Comparison of ENCODE assay signal across 9 cellular contexts in genomic region chr1:19469004-19469403, GRCh38. TPM values are rescaled to one million over a fixed set of nuclear protein-coding genes. Genes with fewer than 3 reads are reported as not detected.
DNase-seq lines count a peak whose midpoint lies in the region; ATAC-seq and TF ChIP-seq lines count a peak whose summit lies in the region.
"Had no signal": no experiment of that assay in that cellular context is flagged by ENCODE, and none has a peak within 500 bp of the region (broad histone marks: within the 10 kb centered on the region; RNA-seq: fewer than 3 reads in every experiment).

No MANE protein-coding gene starts in this region.

- TF ChIP-seq POLR2A in heart left ventricle (IDR thresholded peaks at IDR 0.05): no peak
- TF ChIP-seq POLR2A in adrenal gland (IDR thresholded peaks at IDR 0.05): no peak
- no peak for TF ChIP-seq POLR2A in upper lobe of left lung (IDR thresholded peaks at IDR 0.05)

- peaks cover 0 to 40% (median 11%) of the 10 kb centered on the region in 9 donors for H3K36me3 ChIP-seq in heart left ventricle
- H3K36me3 ChIP-seq in adrenal gland (replicated peaks in 1 of 2): peaks cover 0 to 3% of the 10 kb centered on the region in 2 donors
- no peaks in the 10 kb centered on the region for H3K36me3 ChIP-seq in mucosa of stomach (ENCODE audit: control insufficient read depth, insufficient read depth, low read length)
- H3K36me3 ChIP-seq in upper lobe of left lung: peaks cover 0 to 11% (median 0%) of the 10 kb centered on the region in 4 donors

- WGBS in heart left ventricle, 4 donors: 74 to 81% (median 79%) methylated on average over 7 of the region's 7 CpGs
- WGBS in adrenal gland, 4 donors: 70 to 76% (median 72%) methylated on average over 7 of the region's 7 CpGs
- 70 to 74% methylated on average over 7 of the region's 7 CpGs for WGBS in upper lobe of left lung, 2 donors

- DNase-seq in heart left ventricle (no peak), cardiac septum (ENCODE audit: low spot score) (no peak), adrenal gland (no peak), upper lobe of left lung (no peak), NCI-H2171 (lab: John Stamatoyannopoulos, UW) (no peak), HEK293T (ENCODE audit: extremely low spot score) (no peak)

- H3K27me3 ChIP-seq in heart left ventricle: no peaks in the 10 kb centered on the region
- H3K27me3 ChIP-seq in adrenal gland: no peaks in the 10 kb centered on the region
- H3K27me3 ChIP-seq in mucosa of stomach (ENCODE audit: control insufficient read depth, insufficient read depth, low read length): no peaks in the 10 kb centered on the region
- no peaks in the 10 kb centered on the region for H3K27me3 ChIP-seq in upper lobe of left lung

- peak overlapping the region; percentile 74 for H3K9ac ChIP-seq in mucosa of stomach (ENCODE audit: low read length)
- H3K9ac ChIP-seq: KMS-11 had no signal

- CTCF ChIA-PET in HEK293T (lab: Yijun Ruan, JAX): interaction anchor here (0.8 to 1.0 kb wide), 2 partner anchors 19 to 78 kb away, joined by 3 read pairs; no protein-coding TSS in a partner anchor

- TF ChIP-seq CTCF in heart left ventricle (IDR thresholded peaks at IDR 0.05) (no peak), adrenal gland (IDR thresholded peaks at IDR 0.05) (no peak), upper lobe of left lung (IDR thresholded peaks at IDR 0.05) (no peak)

- intact Hi-C loops in heart left ventricle (cut with DNase I): loop anchor here in 1 of 10 donors (5.0 kb wide), 1 partner anchor 72 kb away; no protein-coding TSS in a partner anchor
- intact Hi-C loops in cardiac septum (cut with DNase I): no loop called here
- intact Hi-C loops in adrenal gland (cut with DNase I): no loop called here

- H3K4me3 ChIP-seq in heart left ventricle (peak overlapping the region in 2 of 12 donors; percentile 2 to 23), adrenal gland (no peak overlapping the region), mucosa of stomach (ENCODE audit: low read length) (peak overlapping the region; percentile 5), upper lobe of left lung (no peak overlapping the region)

- H3K9me3 ChIP-seq in heart left ventricle (no peaks in the 10 kb centered on the region), adrenal gland (replicated peaks in 1 of 3) (no peaks in the 10 kb centered on the region), mucosa of stomach (ENCODE audit: control insufficient read depth, low read length) (no peaks in the 10 kb centered on the region), upper lobe of left lung (no peaks in the 10 kb centered on the region)

- peak overlapping the region in 11 of 12 donors; percentile 48 to 92 (median 62) for H3K27ac ChIP-seq in heart left ventricle
- peak overlapping the region; percentile 44 to 83 (median 58) for H3K27ac ChIP-seq in adrenal gland
- H3K27ac ChIP-seq in upper lobe of left lung: peak overlapping the region; percentile 78 to 87 (median 86)
- H3K27ac ChIP-seq: KMS-11 had no signal

- POLR2A ChIA-PET in HEK293T (lab: Yijun Ruan, JAX): no interaction called here

- TF ChIP-seq EP300 in upper lobe of left lung (IDR thresholded peaks at IDR 0.05): no peak

- peaks cover 9 to 96% (median 63%) of the 10 kb centered on the region in 12 donors for H3K4me1 ChIP-seq in heart left ventricle
- H3K4me1 ChIP-seq in adrenal gland (replicated peaks in 1 of 2): peaks cover 39 to 81% of the 10 kb centered on the region in 2 donors
- H3K4me1 ChIP-seq in mucosa of stomach (ENCODE audit: control insufficient read depth, insufficient read depth, low read length): peaks cover 78% of the 10 kb centered on the region
- H3K4me1 ChIP-seq in upper lobe of left lung: peaks cover 58 to 74% (median 63%) of the 10 kb centered on the region in 4 donors

- ATAC-seq in heart left ventricle: no peak
- ATAC-seq in upper lobe of left lung (ENCODE audit: low FRiP score in 2 of 2): no peak
- no peak for ATAC-seq in HG03045 (IDR thresholded peaks at IDR 0.05; ENCODE audit: unreplicated experiment)

TF ChIP-seq in HEK293T, 16 proteins besides CTCF, POLR2A, EP300 and RAD21:
- TF ChIP-seq FOXK2 (IDR thresholded peaks at IDR 0.05) (no peak), SP1 (IDR thresholded peaks at IDR 0.05) (no peak), LEF1 (IDR thresholded peaks at IDR 0.05; ENCODE audit: borderline replicate concordance) (no peak), BHLHE40 (IDR thresholded peaks at IDR 0.05; ENCODE audit: borderline replicate concordance) (no peak), L3MBTL2 (conservative IDR thresholded peaks at IDR 0.05) (no peak), HDGF (IDR thresholded peaks at IDR 0.05; ENCODE audit: borderline replicate concordance) (no peak), ZNF384 (IDR thresholded peaks at IDR 0.05) (no peak), FOXA1 (IDR thresholded peaks at IDR 0.05) (no peak), ARNT (IDR thresholded peaks at IDR 0.05) (no peak), NFRKB (IDR thresholded peaks at IDR 0.05) (no peak), ELF4 (IDR thresholded peaks at IDR 0.05) (no peak), FOXM1 (IDR thresholded peaks at IDR 0.05; ENCODE audit: borderline replicate concordance) (no peak), SUZ12 (IDR thresholded peaks at IDR 0.05) (no peak), CTBP1 (IDR thresholded peaks at IDR 0.05; ENCODE audit: borderline replicate concordance) (no peak), TARDBP (IDR thresholded peaks at IDR 0.05) (no peak)
- TF ChIP-seq, protein P1, sequence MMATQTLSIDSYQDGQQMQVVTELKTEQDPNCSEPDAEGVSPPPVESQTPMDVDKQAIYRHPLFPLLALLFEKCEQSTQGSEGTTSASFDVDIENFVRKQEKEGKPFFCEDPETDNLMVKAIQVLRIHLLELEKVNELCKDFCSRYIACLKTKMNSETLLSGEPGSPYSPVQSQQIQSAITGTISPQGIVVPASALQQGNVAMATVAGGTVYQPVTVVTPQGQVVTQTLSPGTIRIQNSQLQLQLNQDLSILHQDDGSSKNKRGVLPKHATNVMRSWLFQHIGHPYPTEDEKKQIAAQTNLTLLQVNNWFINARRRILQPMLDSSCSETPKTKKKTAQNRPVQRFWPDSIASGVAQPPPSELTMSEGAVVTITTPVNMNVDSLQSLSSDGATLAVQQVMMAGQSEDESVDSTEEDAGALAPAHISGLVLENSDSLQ (IDR thresholded peaks at IDR 0.05): no peak

RNA-seq across cellular contexts. Expression of gene CAPZB, which starts 16.3 kb away (rescaled TPM):
- total RNA-seq in heart left ventricle (100 to 1,000 TPM in 8 of 9 donors, 10 to 100 TPM in 1; 77.8 to 348 (median 237) TPM), cardiac septum (213 TPM), adrenal gland (100 to 1,000 TPM; 110 to 386 (median 204) TPM), upper lobe of left lung (100 to 1,000 TPM in 5 of 6 donors, 10 to 100 TPM in 1; 96.4 to 303 (median 144) TPM)
- polyA plus RNA-seq in heart left ventricle (100 to 1,000 TPM; 228 to 255 TPM), adrenal gland (100 to 1,000 TPM; 156 to 314 (median 171) TPM)
